Comparison of ENCODE assay signal across 8 cellular contexts in genomic region chr14:63726499-63726898, GRCh38. TPM values are rescaled to one million over a fixed set of nuclear protein-coding genes. Genes with fewer than 3 reads are reported as not detected.
DNase-seq lines count a peak whose midpoint lies in the region; ATAC-seq and TF ChIP-seq lines count a peak whose summit lies in the region.

No MANE protein-coding gene starts in this region.

- no peak for ATAC-seq in naive thymus-derived CD4-positive, alpha-beta T cell
- no peak for ATAC-seq in GM18520 (IDR thresholded peaks at IDR 0.05; ENCODE audit: unreplicated experiment)
- ATAC-seq in GM18505 (IDR thresholded peaks at IDR 0.05; ENCODE audit: unreplicated experiment), result no peak

- peaks cover 11 to 16% of the 10 kb centered on the region in 2 donors for H3K4me1 ChIP-seq in naive thymus-derived CD4-positive, alpha-beta T cell (ENCODE audit: control insufficient read depth in 2 of 2, insufficient read depth in 2 of 2, low read length in 2 of 2)

- POLR2A ChIA-PET in naive thymus-derived CD4-positive, alpha-beta T cell (lab: Charles Lee), result interaction anchor here (0.6 to 8.0 kb wide), 15 partner anchors 8 to 183 kb away, joined by 3 to 105 read pairs (median 4); partner anchors contain the start of gene WDR89

- H3K27me3 ChIP-seq in naive thymus-derived CD4-positive, alpha-beta T cell (ENCODE audit: control insufficient read depth in 2 of 2, insufficient read depth in 2 of 2, low read length in 2 of 2), result no peaks in the 10 kb centered on the region

- CTCF ChIA-PET in naive thymus-derived CD4-positive, alpha-beta T cell (lab: Charles Lee), result interaction anchor here (1.5 to 2.6 kb wide), 3 partner anchors 10 to 76 kb away, joined by 5 to 10 read pairs (median 9); no protein-coding TSS in a partner anchor

- no peaks in the 10 kb centered on the region for H3K9me3 ChIP-seq in naive thymus-derived CD4-positive, alpha-beta T cell (ENCODE audit: control insufficient read depth in 2 of 3, low read length in 3 of 3)

- peak overlapping the region; percentile 97 to 100 (median 99) for H3K4me3 Mint-ChIP-seq in naive thymus-derived CD4-positive, alpha-beta T cell

- H3K4me3 ChIP-seq in AG10803 (ENCODE audit: low read length) (peak overlapping the region; percentile 92), cardiac fibroblast (replicated peaks in 1 of 2; ENCODE audit: low read depth in 2 of 2, low read length in 2 of 2) (peak overlapping the region; percentile 72 to 91)
- peak overlapping the region; percentile 99 for H3K4me3 ChIP-seq in naive thymus-derived CD4-positive, alpha-beta T cell (ENCODE audit: low read length)

- no peaks in the 10 kb centered on the region for H3K9me3 Mint-ChIP-seq in naive thymus-derived CD4-positive, alpha-beta T cell

- H3K27me3 Mint-ChIP-seq in naive thymus-derived CD4-positive, alpha-beta T cell, result peaks cover 0 to 20% (median 0%) of the 10 kb centered on the region in 5 donors

- peaks cover 0 to 4% (median 0%) of the 10 kb centered on the region in 3 experiments for H3K36me3 ChIP-seq in naive thymus-derived CD4-positive, alpha-beta T cell (ENCODE audit: control insufficient read depth in 2 of 3, insufficient read depth in 3 of 3, low read length in 3 of 3)

- no peak for TF ChIP-seq CTCF in AG10803 (conservative IDR thresholded peaks at IDR 0.05; ENCODE audit: low read length)
- no peak for TF ChIP-seq CTCF in cardiac fibroblast (IDR thresholded peaks at IDR 0.05; ENCODE audit: low read depth, low read length)

- no peak for TF ChIP-seq POLR2A in GM18505 (IDR thresholded peaks at IDR 0.05; ENCODE audit: borderline replicate concordance, extremely low read depth, insufficient read depth, insufficient read length)

- peak overlapping the region; percentile 89 for H3K27ac ChIP-seq in naive thymus-derived CD4-positive, alpha-beta T cell (ENCODE audit: low read depth, low read length)

- DNase-seq in AG10803 (ENCODE audit: low read depth) (no peak), HuH-7 (ENCODE audit: low spot score) (peak; percentile 32), cardiac fibroblast (ENCODE audit: low read depth in 2 of 2) (peak in 1 of 2 donors; percentile 5), NCI-H2227 (lab: John Stamatoyannopoulos, UW; ENCODE audit: unreplicated experiment) (no peak)
- DNase-seq in naive thymus-derived CD4-positive, alpha-beta T cell, result no peak
- DNase-seq in stimulated activated CD4-positive, alpha-beta T cell treated with anti-CD3 and anti-CD28 coated beads, Interleukin-4, amount 100 ng/mL, for 1 hour, result no peak

- peaks cover 29 to 54% (median 46%) of the 10 kb centered on the region in 7 donors for H3K4me1 Mint-ChIP-seq in naive thymus-derived CD4-positive, alpha-beta T cell

- peak overlapping the region in 8 of 9 donors; percentile 67 to 99 (median 96) for H3K27ac Mint-ChIP-seq in naive thymus-derived CD4-positive, alpha-beta T cell

- H3K36me3 Mint-ChIP-seq in naive thymus-derived CD4-positive, alpha-beta T cell, result peaks cover 2 to 8% (median 5%) of the 10 kb centered on the region in 5 donors

- intact Hi-C loops in naive thymus-derived CD4-positive, alpha-beta T cell (cut with micrococcal nuclease), result loop anchor here (2.0 to 5.0 kb wide), 4 partner anchors 14 to 184 kb away; partner anchors contain the start of genes SYNE2 (in 2 of the 2) and PPP2R5E (in 1 of the 2)

RNA-seq across cellular contexts. Expression of gene SGPP1, which starts 1.4 kb away (rescaled TPM):
- 10 to 100 TPM; 15.1 to 17.7 (median 15.7) TPM for total RNA-seq in naive thymus-derived CD4-positive, alpha-beta T cell
- 10 to 100 TPM; 11.5 to 13.1 TPM for polyA plus RNA-seq in naive thymus-derived CD4-positive, alpha-beta T cell
